In the genomic region with DNA sequence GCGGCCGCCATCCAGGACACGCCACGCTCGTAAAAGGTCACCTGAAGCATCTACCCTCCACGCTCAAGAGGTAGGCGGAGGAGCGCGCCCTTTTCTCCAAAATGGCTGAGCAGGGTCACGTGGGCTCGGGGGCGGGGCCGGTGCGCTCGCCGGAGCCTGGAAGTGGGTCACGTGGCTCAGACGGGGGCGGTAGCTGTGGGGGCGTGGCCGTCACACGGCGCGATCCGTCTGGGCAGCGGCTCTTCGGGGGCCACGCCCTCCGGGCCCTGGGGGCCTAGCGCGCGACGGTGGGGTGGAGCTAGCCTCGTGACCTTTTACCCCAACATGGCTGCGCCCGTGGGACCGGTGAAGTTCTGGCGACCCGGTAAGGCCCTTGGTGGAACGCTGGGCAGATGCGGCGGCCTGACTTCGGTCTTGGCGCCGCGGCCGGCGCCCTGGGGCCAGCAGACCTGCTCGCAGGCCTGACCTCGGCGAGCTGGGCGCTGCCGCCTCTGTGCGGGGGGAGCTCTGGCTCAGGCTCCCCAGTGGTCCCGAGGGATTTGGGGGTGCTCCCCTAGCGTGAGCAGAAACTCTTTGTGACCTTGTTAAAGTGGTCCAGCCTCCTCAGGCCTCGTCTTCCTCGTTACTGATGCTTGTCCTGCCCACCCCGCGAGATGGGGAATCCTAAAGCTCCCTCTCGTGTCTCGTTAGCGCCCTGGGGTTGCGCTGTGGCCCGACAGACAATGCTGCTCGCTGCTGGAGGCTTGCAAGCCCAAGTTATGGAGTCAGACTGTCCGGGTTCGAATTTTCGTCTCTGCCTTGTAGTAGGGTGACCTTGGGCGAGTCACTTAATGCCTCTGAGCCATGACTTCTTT, we compare ENCODE assay signal across 1 cellular context.
TF ChIP-seq lines count a peak whose summit lies in the region.

A gene with protein sequence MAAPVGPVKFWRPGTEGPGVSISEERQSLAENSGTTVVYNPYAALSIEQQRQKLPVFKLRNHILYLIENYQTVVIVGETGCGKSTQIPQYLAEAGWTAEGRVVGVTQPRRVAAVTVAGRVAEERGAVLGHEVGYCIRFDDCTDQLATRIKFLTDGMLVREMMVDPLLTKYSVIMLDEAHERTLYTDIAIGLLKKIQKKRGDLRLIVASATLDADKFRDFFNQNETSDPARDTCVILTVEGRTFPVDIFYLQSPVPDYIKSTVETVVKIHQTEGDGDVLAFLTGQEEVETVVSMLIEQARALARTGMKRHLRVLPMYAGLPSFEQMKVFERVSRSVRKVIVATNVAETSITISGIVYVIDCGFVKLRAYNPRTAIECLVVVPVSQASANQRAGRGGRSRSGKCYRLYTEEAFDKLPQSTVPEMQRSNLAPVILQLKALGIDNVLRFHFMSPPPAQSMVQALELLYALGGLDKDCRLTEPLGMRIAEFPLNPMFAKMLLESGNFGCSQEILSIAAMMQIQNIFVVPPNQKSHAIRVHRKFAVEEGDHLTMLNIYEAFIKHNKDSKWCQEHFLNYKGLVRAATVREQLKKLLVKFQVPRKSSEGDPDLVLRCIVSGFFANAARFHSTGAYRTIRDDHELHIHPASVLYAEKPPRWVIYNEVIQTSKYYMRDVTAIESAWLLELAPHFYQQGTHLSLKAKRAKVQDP (plus strand): TSS at position 301 of the 854 bp plus-strand sequence. CDS start 24 bp downstream, at position 325.

TF ChIP-seq in K562, 482 proteins besides CTCF, POLR2A, EP300 and RAD21 (continued from another document and continues in another):
- TF ChIP-seq, protein P1, sequence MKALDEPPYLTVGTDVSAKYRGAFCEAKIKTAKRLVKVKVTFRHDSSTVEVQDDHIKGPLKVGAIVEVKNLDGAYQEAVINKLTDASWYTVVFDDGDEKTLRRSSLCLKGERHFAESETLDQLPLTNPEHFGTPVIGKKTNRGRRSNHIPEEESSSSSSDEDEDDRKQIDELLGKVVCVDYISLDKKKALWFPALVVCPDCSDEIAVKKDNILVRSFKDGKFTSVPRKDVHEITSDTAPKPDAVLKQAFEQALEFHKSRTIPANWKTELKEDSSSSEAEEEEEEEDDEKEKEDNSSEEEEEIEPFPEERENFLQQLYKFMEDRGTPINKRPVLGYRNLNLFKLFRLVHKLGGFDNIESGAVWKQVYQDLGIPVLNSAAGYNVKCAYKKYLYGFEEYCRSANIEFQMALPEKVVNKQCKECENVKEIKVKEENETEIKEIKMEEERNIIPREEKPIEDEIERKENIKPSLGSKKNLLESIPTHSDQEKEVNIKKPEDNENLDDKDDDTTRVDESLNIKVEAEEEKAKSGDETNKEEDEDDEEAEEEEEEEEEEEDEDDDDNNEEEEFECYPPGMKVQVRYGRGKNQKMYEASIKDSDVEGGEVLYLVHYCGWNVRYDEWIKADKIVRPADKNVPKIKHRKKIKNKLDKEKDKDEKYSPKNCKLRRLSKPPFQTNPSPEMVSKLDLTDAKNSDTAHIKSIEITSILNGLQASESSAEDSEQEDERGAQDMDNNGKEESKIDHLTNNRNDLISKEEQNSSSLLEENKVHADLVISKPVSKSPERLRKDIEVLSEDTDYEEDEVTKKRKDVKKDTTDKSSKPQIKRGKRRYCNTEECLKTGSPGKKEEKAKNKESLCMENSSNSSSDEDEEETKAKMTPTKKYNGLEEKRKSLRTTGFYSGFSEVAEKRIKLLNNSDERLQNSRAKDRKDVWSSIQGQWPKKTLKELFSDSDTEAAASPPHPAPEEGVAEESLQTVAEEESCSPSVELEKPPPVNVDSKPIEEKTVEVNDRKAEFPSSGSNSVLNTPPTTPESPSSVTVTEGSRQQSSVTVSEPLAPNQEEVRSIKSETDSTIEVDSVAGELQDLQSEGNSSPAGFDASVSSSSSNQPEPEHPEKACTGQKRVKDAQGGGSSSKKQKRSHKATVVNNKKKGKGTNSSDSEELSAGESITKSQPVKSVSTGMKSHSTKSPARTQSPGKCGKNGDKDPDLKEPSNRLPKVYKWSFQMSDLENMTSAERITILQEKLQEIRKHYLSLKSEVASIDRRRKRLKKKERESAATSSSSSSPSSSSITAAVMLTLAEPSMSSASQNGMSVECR (CRISPR knock-in tag; IDR thresholded peaks at IDR 0.05): peak; percentile 80
- TF ChIP-seq POLR2AphosphoS5 (IDR thresholded peaks at IDR 0.05; ENCODE audit: control insufficient read depth, insufficient read depth, low read depth, low read length): peak; percentile 82
- no peak for TF ChIP-seq ARHGAP35 (IDR thresholded peaks at IDR 0.05; ENCODE audit: partially characterized antibody)
- no peak for TF ChIP-seq ZC3H11A (IDR thresholded peaks at IDR 0.05; ENCODE audit: low read depth, low read length)
- TF ChIP-seq, protein P2, sequence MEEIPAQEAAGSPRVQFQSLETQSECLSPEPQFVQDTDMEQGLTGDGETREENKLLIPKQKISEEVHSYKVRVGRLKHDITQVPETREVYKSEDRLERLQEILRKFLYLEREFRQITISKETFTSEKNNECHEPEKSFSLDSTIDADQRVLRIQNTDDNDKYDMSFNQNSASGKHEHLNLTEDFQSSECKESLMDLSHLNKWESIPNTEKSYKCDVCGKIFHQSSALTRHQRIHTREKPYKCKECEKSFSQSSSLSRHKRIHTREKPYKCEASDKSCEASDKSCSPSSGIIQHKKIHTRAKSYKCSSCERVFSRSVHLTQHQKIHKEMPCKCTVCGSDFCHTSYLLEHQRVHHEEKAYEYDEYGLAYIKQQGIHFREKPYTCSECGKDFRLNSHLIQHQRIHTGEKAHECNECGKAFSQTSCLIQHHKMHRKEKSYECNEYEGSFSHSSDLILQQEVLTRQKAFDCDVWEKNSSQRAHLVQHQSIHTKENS (CRISPR knock-in tag; IDR thresholded peaks at IDR 0.05): no peak
- TF ChIP-seq PHF20 (IDR thresholded peaks at IDR 0.05; ENCODE audit: partially characterized antibody): peak; percentile 96
- TF ChIP-seq, protein P3, sequence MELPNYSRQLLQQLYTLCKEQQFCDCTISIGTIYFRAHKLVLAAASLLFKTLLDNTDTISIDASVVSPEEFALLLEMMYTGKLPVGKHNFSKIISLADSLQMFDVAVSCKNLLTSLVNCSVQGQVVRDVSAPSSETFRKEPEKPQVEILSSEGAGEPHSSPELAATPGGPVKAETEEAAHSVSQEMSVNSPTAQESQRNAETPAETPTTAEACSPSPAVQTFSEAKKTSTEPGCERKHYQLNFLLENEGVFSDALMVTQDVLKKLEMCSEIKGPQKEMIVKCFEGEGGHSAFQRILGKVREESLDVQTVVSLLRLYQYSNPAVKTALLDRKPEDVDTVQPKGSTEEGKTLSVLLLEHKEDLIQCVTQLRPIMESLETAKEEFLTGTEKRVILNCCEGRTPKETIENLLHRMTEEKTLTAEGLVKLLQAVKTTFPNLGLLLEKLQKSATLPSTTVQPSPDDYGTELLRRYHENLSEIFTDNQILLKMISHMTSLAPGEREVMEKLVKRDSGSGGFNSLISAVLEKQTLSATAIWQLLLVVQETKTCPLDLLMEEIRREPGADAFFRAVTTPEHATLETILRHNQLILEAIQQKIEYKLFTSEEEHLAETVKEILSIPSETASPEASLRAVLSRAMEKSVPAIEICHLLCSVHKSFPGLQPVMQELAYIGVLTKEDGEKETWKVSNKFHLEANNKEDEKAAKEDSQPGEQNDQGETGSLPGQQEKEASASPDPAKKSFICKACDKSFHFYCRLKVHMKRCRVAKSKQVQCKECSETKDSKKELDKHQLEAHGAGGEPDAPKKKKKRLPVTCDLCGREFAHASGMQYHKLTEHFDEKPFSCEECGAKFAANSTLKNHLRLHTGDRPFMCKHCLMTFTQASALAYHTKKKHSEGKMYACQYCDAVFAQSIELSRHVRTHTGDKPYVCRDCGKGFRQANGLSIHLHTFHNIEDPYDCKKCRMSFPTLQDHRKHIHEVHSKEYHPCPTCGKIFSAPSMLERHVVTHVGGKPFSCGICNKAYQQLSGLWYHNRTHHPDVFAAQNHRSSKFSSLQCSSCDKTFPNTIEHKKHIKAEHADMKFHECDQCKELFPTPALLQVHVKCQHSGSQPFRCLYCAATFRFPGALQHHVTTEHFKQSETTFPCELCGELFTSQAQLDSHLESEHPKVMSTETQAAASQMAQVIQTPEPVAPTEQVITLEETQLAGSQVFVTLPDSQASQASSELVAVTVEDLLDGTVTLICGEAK (IDR thresholded peaks at IDR 0.05): no peak
- TF ChIP-seq, protein P3 (CRISPR knock-in tag; IDR thresholded peaks at IDR 0.05): no peak
- TF ChIP-seq HMG20A (CRISPR knock-in tag; conservative IDR thresholded peaks at IDR 0.05): no peak
- TF ChIP-seq, protein P4, sequence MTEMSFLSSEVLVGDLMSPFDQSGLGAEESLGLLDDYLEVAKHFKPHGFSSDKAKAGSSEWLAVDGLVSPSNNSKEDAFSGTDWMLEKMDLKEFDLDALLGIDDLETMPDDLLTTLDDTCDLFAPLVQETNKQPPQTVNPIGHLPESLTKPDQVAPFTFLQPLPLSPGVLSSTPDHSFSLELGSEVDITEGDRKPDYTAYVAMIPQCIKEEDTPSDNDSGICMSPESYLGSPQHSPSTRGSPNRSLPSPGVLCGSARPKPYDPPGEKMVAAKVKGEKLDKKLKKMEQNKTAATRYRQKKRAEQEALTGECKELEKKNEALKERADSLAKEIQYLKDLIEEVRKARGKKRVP (CRISPR knock-in tag; IDR thresholded peaks at IDR 0.05): no peak
- no peak for TF ChIP-seq SMARCB1 (IDR thresholded peaks at IDR 0.05; ENCODE audit: insufficient read length, low read depth)
- no peak for TF ChIP-seq EZH2 (IDR thresholded peaks at IDR 0.05; ENCODE audit: borderline replicate concordance, low read depth, low read length)
- TF ChIP-seq, protein P5, sequence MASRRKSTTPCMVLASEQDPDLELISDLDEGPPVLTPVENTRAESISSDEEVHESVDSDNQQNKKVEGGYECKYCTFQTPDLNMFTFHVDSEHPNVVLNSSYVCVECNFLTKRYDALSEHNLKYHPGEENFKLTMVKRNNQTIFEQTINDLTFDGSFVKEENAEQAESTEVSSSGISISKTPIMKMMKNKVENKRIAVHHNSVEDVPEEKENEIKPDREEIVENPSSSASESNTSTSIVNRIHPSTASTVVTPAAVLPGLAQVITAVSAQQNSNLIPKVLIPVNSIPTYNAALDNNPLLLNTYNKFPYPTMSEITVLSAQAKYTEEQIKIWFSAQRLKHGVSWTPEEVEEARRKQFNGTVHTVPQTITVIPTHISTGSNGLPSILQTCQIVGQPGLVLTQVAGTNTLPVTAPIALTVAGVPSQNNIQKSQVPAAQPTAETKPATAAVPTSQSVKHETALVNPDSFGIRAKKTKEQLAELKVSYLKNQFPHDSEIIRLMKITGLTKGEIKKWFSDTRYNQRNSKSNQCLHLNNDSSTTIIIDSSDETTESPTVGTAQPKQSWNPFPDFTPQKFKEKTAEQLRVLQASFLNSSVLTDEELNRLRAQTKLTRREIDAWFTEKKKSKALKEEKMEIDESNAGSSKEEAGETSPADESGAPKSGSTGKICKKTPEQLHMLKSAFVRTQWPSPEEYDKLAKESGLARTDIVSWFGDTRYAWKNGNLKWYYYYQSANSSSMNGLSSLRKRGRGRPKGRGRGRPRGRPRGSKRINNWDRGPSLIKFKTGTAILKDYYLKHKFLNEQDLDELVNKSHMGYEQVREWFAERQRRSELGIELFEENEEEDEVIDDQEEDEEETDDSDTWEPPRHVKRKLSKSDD (conservative IDR thresholded peaks at IDR 0.05; ENCODE audit: low read length): 0 out of 2 replicates have a peak, but pooled peaks have one; percentile 19
- TF ChIP-seq RCOR1 (IDR thresholded peaks at IDR 0.05; ENCODE audit: borderline replicate concordance in 1 of 2, low read depth in 2 of 2, low read length in 2 of 2): peak; percentile 21 to 57; a peak in 2 of 4 replicates
- TF ChIP-seq FUS (optimal IDR thresholded peaks at IDR 0.05; ENCODE audit: low read depth, low read length): no peak
- TF ChIP-seq MYBL2 (IDR thresholded peaks at IDR 0.05; ENCODE audit: low read depth): no peak
- no peak for TF ChIP-seq MYBL2 (CRISPR knock-in tag; IDR thresholded peaks at IDR 0.05; ENCODE audit: borderline replicate concordance)
- peak; percentile 100 for TF ChIP-seq RBBP5 (IDR thresholded peaks at IDR 0.05; ENCODE audit: borderline replicate concordance, insufficient read depth, low read length, poor library complexity, severe bottlenecking)
- TF ChIP-seq CBX2 (IDR thresholded peaks at IDR 0.05; ENCODE audit: insufficient read depth, low read length, poor library complexity, severe bottlenecking): no peak
- TF ChIP-seq CREM (IDR thresholded peaks at IDR 0.05; ENCODE audit: low read depth): peak; percentile 67
- no peak for TF ChIP-seq POU5F1 (IDR thresholded peaks at IDR 0.05; ENCODE audit: borderline replicate concordance, low read depth, low read length, partially characterized antibody)
- TF ChIP-seq JUNB (CRISPR knock-in tag; conservative IDR thresholded peaks at IDR 0.05): no peak
- TF ChIP-seq NUFIP1 (IDR thresholded peaks at IDR 0.05; ENCODE audit: partially characterized antibody): no peak
- no peak for TF ChIP-seq NR3C1 (CRISPR knock-in tag; IDR thresholded peaks at IDR 0.05)
- no peak for TF ChIP-seq MEF2D (tag; conservative IDR thresholded peaks at IDR 0.05; ENCODE audit: low read depth)
- no peak for TF ChIP-seq BDP1 (IDR thresholded peaks at IDR 0.05; ENCODE audit: insufficient read depth, insufficient read length)
- TF ChIP-seq NCOA4 (IDR thresholded peaks at IDR 0.05; ENCODE audit: partially characterized antibody): no peak
- TF ChIP-seq CHD4 (IDR thresholded peaks at IDR 0.05; ENCODE audit: insufficient read depth, insufficient replicate concordance, low read depth, low read length, poor library complexity, severe bottlenecking): no peak
- no peak for TF ChIP-seq ASH1L (IDR thresholded peaks at IDR 0.05; ENCODE audit: borderline replicate concordance, low read depth, partially characterized antibody)
